In genomic region chr2:226800941-226801784, GRCh38 we compare ENCODE assay signal across 8 cellular contexts. TPM values are rescaled to one million over a fixed set of nuclear protein-coding genes. Genes with fewer than 3 reads are reported as not detected.
A peak's percentile ranks its signal among the peaks of the same experiment; 100 is the strongest.
DNase-seq lines count a peak whose midpoint lies in the region; ATAC-seq and TF ChIP-seq lines count a peak whose summit lies in the region.

No MANE protein-coding gene starts in this region.

- H3K27ac Mint-ChIP-seq in activated T-helper 2 cell treated with anti-CD3 and anti-CD28 coated beads, Interferon-gamma antibody, Interleukin-2, Interleukin-4, amounts not matched to agents 10 μg/mL and 5 μg/mL and 100 μg/mL, durations not matched to agents 14 hours and 24 hours and 36 hours, result peak overlapping the region; percentile 52

- no peak for TF ChIP-seq EP300 in neural cell (conservative IDR thresholded peaks at IDR 0.05; ENCODE audit: poor library complexity, severe bottlenecking)

- intact Hi-C loops in activated T-helper 2 cell treated with anti-CD3 and anti-CD28 coated beads, Interferon-gamma antibody, Interleukin-2, Interleukin-4, amounts not matched to agents 10 μg/mL and 5 μg/mL and 100 μg/mL, durations not matched to agents 14 hours and 24 hours and 36 hours (cut with micrococcal nuclease), result loop anchor here (5.0 to 10.0 kb wide), 2 partner anchors 379 to 446 kb away; no protein-coding TSS in a partner anchor

- H3K27me3 ChIP-seq in BLaER1 (no peaks in the 10 kb centered on the region), OCI-LY3 (ENCODE audit: low read depth, low read length) (peaks cover 3% of the 10 kb centered on the region; the same call in 1 of the 2 replicates), neural cell (ENCODE audit: insufficient read depth, low read depth, low read length) (no peaks in the 10 kb centered on the region)

- H4K20me1 ChIP-seq in BLaER1 (peaks cover 20% of the 10 kb centered on the region), OCI-LY3 (ENCODE audit: insufficient read depth, low read length) (no peaks in the 10 kb centered on the region), neural cell (ENCODE audit: insufficient read depth) (no peaks in the 10 kb centered on the region)

- TF ChIP-seq RAD21 in neural cell (conservative IDR thresholded peaks at IDR 0.05), result no peak

- H3K79me2 ChIP-seq in OCI-LY3 (ENCODE audit: low read length) (no peaks in the 10 kb centered on the region), neural cell (replicated peaks; ENCODE audit: insufficient read depth, low read length) (peaks cover 31% of the 10 kb centered on the region)

- H3F3A ChIP-seq in neural cell (ENCODE audit: insufficient read depth, low read length, poor library complexity, severe bottlenecking), result no peaks in the 10 kb centered on the region

- H3K36me3 ChIP-seq in BLaER1 (peaks cover 12% of the 10 kb centered on the region; the same call in 1 of the 2 replicates), OCI-LY3 (replicated peaks; ENCODE audit: low read depth, low read length) (no peaks in the 10 kb centered on the region), neural cell (ENCODE audit: insufficient read depth, low read length) (peaks cover 12% of the 10 kb centered on the region)

- H3K4me1 Mint-ChIP-seq in activated T-helper 2 cell treated with anti-CD3 and anti-CD28 coated beads, Interferon-gamma antibody, Interleukin-2, Interleukin-4, amounts not matched to agents 10 μg/mL and 5 μg/mL and 100 μg/mL, durations not matched to agents 14 hours and 24 hours and 36 hours (ENCODE audit: low read depth), result peaks cover 14% of the 10 kb centered on the region

- no peaks in the 10 kb centered on the region for H3K9me3 Mint-ChIP-seq in activated T-helper 2 cell treated with anti-CD3 and anti-CD28 coated beads, Interferon-gamma antibody, Interleukin-2, Interleukin-4, amounts not matched to agents 10 μg/mL and 5 μg/mL and 100 μg/mL, durations not matched to agents 14 hours and 24 hours and 36 hours

- peak overlapping the region; percentile 79 for H3K4me3 Mint-ChIP-seq in activated T-helper 2 cell treated with anti-CD3 and anti-CD28 coated beads, Interferon-gamma antibody, Interleukin-2, Interleukin-4, amounts not matched to agents 10 μg/mL and 5 μg/mL and 100 μg/mL, durations not matched to agents 14 hours and 24 hours and 36 hours (ENCODE audit: low read depth)

- no peaks in the 10 kb centered on the region for H3K36me3 Mint-ChIP-seq in activated T-helper 2 cell treated with anti-CD3 and anti-CD28 coated beads, Interferon-gamma antibody, Interleukin-2, Interleukin-4, amounts not matched to agents 10 μg/mL and 5 μg/mL and 100 μg/mL, durations not matched to agents 14 hours and 24 hours and 36 hours (ENCODE audit: low read depth)

- H2AFZ ChIP-seq in OCI-LY3 (ENCODE audit: low read depth, low read length) (peak overlapping the region; percentile 99), neural cell (ENCODE audit: low read depth, low read length) (no peak overlapping the region)

- peak; percentile 80 for ATAC-seq in HG03442 (IDR thresholded peaks at IDR 0.05; ENCODE audit: unreplicated experiment)

- no peaks in the 10 kb centered on the region for H3K9me2 ChIP-seq in neural cell (ENCODE audit: insufficient read depth, low read length)

- peaks cover 41% of the 10 kb centered on the region for H3K4me1 ChIP-seq in BLaER1
- H3K4me1 ChIP-seq in OCI-LY3 (ENCODE audit: low read length), result peaks cover 8% of the 10 kb centered on the region; the same call in 1 of the 2 replicates

- peak overlapping the region; percentile 85 for H3K9ac ChIP-seq in BLaER1
- H3K9ac ChIP-seq in OCI-LY3 (ENCODE audit: low read length), result peak overlapping the region; percentile 80
- H3K9ac ChIP-seq in neural cell (ENCODE audit: low read length), result peak overlapping the region; percentile 30

- TF ChIP-seq CTCF in OCI-LY3 (IDR thresholded peaks at IDR 0.05; ENCODE audit: low read depth, low read length) (no peak), fibroblast of pulmonary artery (IDR thresholded peaks at IDR 0.05; ENCODE audit: low read length, missing control alignments) (no peak), neural cell (IDR thresholded peaks at IDR 0.05; ENCODE audit: poor library complexity, severe bottlenecking) (no peak)

- H3K27ac ChIP-seq in BLaER1, result peak overlapping the region; percentile 83; the same call in 1 of the 2 replicates
- H3K27ac ChIP-seq in OCI-LY3 (ENCODE audit: low read length), result peak overlapping the region; percentile 43
- peak overlapping the region; percentile 31 for H3K27ac ChIP-seq in neural cell (ENCODE audit: low read length)

- H3K4me3 ChIP-seq in BLaER1 (peak overlapping the region; percentile 88), OCI-LY3 (ENCODE audit: low read length) (peak overlapping the region; percentile 96), fibroblast of pulmonary artery (replicated peaks; ENCODE audit: low read depth, low read length) (peak overlapping the region; percentile 34), neural cell (ENCODE audit: low read length) (peak overlapping the region; percentile 97)

- H3K9me3 ChIP-seq in BLaER1, result no peaks in the 10 kb centered on the region
- no peaks in the 10 kb centered on the region for H3K9me3 ChIP-seq in OCI-LY3 (ENCODE audit: insufficient read depth, low read length)
- peaks cover 2% of the 10 kb centered on the region for H3K9me3 ChIP-seq in neural cell (ENCODE audit: low read length)

- DNase-seq in GM19240 (ENCODE audit: insufficient read length, low spot score), result peak; percentile 77
- peak; percentile 63 for DNase-seq in activated T-helper 2 cell treated with anti-CD3 and anti-CD28 coated beads, Interferon-gamma antibody, Interleukin-2, Interleukin-4, amounts not matched to agents 10 μg/mL and 5 μg/mL and 100 μg/mL, durations not matched to agents 14 hours and 24 hours and 36 hours (ENCODE audit: low spot score)
- DNase-seq in fibroblast of pulmonary artery (ENCODE audit: low read depth), result peak; percentile 64
- peak; percentile 95 for DNase-seq in superior temporal gyrus (ENCODE audit: extremely low spot score)

- peak overlapping the region; percentile 94 for H3K4me2 ChIP-seq in BLaER1
- H3K4me2 ChIP-seq in OCI-LY3 (ENCODE audit: low read length), result peak overlapping the region; percentile 96
- H3K4me2 ChIP-seq in neural cell (ENCODE audit: low read length), result no peak overlapping the region

- peaks cover 13% of the 10 kb centered on the region for H3K27me3 Mint-ChIP-seq in activated T-helper 2 cell treated with anti-CD3 and anti-CD28 coated beads, Interferon-gamma antibody, Interleukin-2, Interleukin-4, amounts not matched to agents 10 μg/mL and 5 μg/mL and 100 μg/mL, durations not matched to agents 14 hours and 24 hours and 36 hours (ENCODE audit: low read depth)

TF ChIP-seq in neural cell, 6 proteins besides CTCF, POLR2A, EP300 and RAD21:
- TF ChIP-seq TAF1 (IDR thresholded peaks at IDR 0.05; ENCODE audit: low read depth) (no peak), SMC3 (conservative IDR thresholded peaks at IDR 0.05; ENCODE audit: poor library complexity) (no peak), EZH2 (IDR thresholded peaks at IDR 0.05; ENCODE audit: borderline replicate concordance, insufficient read depth, low read length, poor library complexity, severe bottlenecking) (no peak), POLR2AphosphoS5 (IDR thresholded peaks at IDR 0.05) (peak; percentile 13), MXI1 (conservative IDR thresholded peaks at IDR 0.05; ENCODE audit: poor library complexity, severe bottlenecking) (peak; percentile 27), REST (IDR thresholded peaks at IDR 0.05; ENCODE audit: borderline replicate concordance) (no peak)
TF ChIP-seq in neural cell: peak in this region for 2.

RNA-seq across cellular contexts. Expression of gene IRS1, which starts 1.5 kb away (rescaled TPM):
- 1.9 and 3.1 TPM in 2 replicates for total RNA-seq in activated T-helper 2 cell treated with anti-CD3 and anti-CD28 coated beads, Interferon-gamma antibody, Interleukin-2, Interleukin-4, amounts not matched to agents 10 μg/mL and 5 μg/mL and 100 μg/mL, durations not matched to agents 14 hours and 24 hours and 36 hours
- 7.2 and 7.4 TPM in 2 replicates for polyA plus RNA-seq in neural cell
- 23.6 and 29.6 TPM in 2 replicates for polyA minus RNA-seq in neural cell

RNA-seq across cellular contexts. Expression of gene RHBDD1, which starts 34.7 kb away (rescaled TPM):
- 40.9 and 42.2 TPM in 2 replicates for total RNA-seq in activated T-helper 2 cell treated with anti-CD3 and anti-CD28 coated beads, Interferon-gamma antibody, Interleukin-2, Interleukin-4, amounts not matched to agents 10 μg/mL and 5 μg/mL and 100 μg/mL, durations not matched to agents 14 hours and 24 hours and 36 hours
- polyA plus RNA-seq in neural cell, result 5.4 and 14.1 TPM in 2 replicates
- 66.0 and 78.1 TPM in 2 replicates for polyA minus RNA-seq in neural cell

Comparison
In these comparisons a context has a peak if more than half of its experiments do, and no peak if none do; other contexts are left out.
1. Peak in every context shown above with its lines: DNase-seq, ATAC-seq, H3K4me3 ChIP-seq and H3K27ac ChIP-seq.
2. H3K27ac ChIP-seq: peak in every context shown above with its lines; median percentile 83 in BLaER1; 43 in OCI-LY3; 31 in neural cell.
3. H3K4me3 ChIP-seq: peak in every context shown above with its lines; median percentile 97 in neural cell; 96 in OCI-LY3; 88 in BLaER1; 34 in fibroblast of pulmonary artery.
4. H3K9ac ChIP-seq: peak in every context shown above with its lines; median percentile 85 in BLaER1; 80 in OCI-LY3; 30 in neural cell.